Comparison of ENCODE assay signal across 24 cellular contexts in genomic region chr4:188987011-188987410, GRCh38.
"Had no signal": no experiment of that assay in that cellular context is flagged by ENCODE, and none has a peak within 500 bp of the region (broad histone marks: within the 10 kb centered on the region; RNA-seq: fewer than 3 reads in every experiment).

No MANE protein-coding gene starts in this region.

- H2AFZ ChIP-seq: hepatocyte had no signal

- H3K4me3 ChIP-seq: body of pancreas, hepatocyte, left lung, lung, right atrium auricular region, spleen, testis, vagina had no signal

- H3K9me3 ChIP-seq: body of pancreas, testis, vagina had no signal

- H3K4me3 Mint-ChIP-seq: activated CD8-positive, alpha-beta T cell treated with anti-CD3 and anti-CD28 coated beads, Interleukin-2, amount 10 ng/mL, durations not matched to agents 7 days and 5 days; activated naive CD4-positive, alpha-beta T cell treated with anti-CD3 and anti-CD28 coated beads, Interleukin-2, amount 50 U/mL, for 24 hours; activated T-helper 1 cell treated with anti-CD3 and anti-CD28 coated beads, Interleukin-12 subunit alpha, Interleukin-12 subunit beta, Interleukin-2, Interleukin-4 antibody, amounts not matched to agents 30 ng/mL and 10 ng/mL and 1 ng/mL, durations not matched to agents 14 hours and 24 hours and 36 hours; immature natural killer cell; mesothelial cell of epicardium; naive thymus-derived CD8-positive, alpha-beta T cell; type B pancreatic cell had no signal

- H3K27ac ChIP-seq: body of pancreas, hepatocyte, left lung, right atrium auricular region, spleen, testis, vagina had no signal

- H3K4me2 ChIP-seq: hepatocyte had no signal

- H3K4me1 Mint-ChIP-seq: activated naive CD4-positive, alpha-beta T cell treated with anti-CD3 and anti-CD28 coated beads, Interleukin-2, amount 50 U/mL, for 24 hours; immature natural killer cell; mesothelial cell of epicardium; naive thymus-derived CD8-positive, alpha-beta T cell had no signal

- H3K36me3 ChIP-seq: left lung, right atrium auricular region, spleen, vagina had no signal

- H3K27ac Mint-ChIP-seq: activated CD8-positive, alpha-beta T cell treated with anti-CD3 and anti-CD28 coated beads, Interleukin-2, amount 10 ng/mL, durations not matched to agents 7 days and 5 days; activated naive CD4-positive, alpha-beta T cell treated with anti-CD3 and anti-CD28 coated beads, Interleukin-2, amount 50 U/mL, for 24 hours; activated T-helper 1 cell treated with anti-CD3 and anti-CD28 coated beads, Interleukin-12 subunit alpha, Interleukin-12 subunit beta, Interleukin-2, Interleukin-4 antibody, amounts not matched to agents 30 ng/mL and 10 ng/mL and 1 ng/mL, durations not matched to agents 14 hours and 24 hours and 36 hours; immature natural killer cell; mesothelial cell of epicardium; naive thymus-derived CD8-positive, alpha-beta T cell; progenitor cell of endocrine pancreas; type B pancreatic cell had no signal

- H3K4me1 ChIP-seq: body of pancreas, left lung, right atrium auricular region, spleen, testis, vagina had no signal

- ATAC-seq: activated CD8-positive, alpha-beta T cell treated with anti-CD3 and anti-CD28 coated beads, Interleukin-2, amount 10 ng/mL, durations not matched to agents 7 days and 5 days; body of pancreas; left lung; naive thymus-derived CD8-positive, alpha-beta T cell had no signal

- DNase-seq: activated CD4-positive, alpha-beta T cell treated with anti-CD3 and anti-CD28 coated beads for 1 hour; activated CD4-positive, alpha-beta T cell treated with anti-CD3 and anti-CD28 coated beads, Interleukin-2, amount 50 U/mL, for 1 hour; activated CD8-positive, alpha-beta T cell treated with anti-CD3 and anti-CD28 coated beads, Interleukin-2, amount 10 ng/mL, durations not matched to agents 7 days and 5 days; activated gamma-delta T cell; anterior cingulate cortex; body of pancreas; erythroblast; glutamatergic neuron; immature natural killer cell; left lung; naive thymus-derived CD8-positive, alpha-beta T cell; spleen; stimulated activated CD4-positive, alpha-beta T cell treated with anti-CD3 and anti-CD28 coated beads, Interleukin-4, amount 100 ng/mL, for 1 hour; stimulated activated naive CD4-positive, alpha-beta T cell; testis had no signal

- H3K36me3 Mint-ChIP-seq: activated naive CD4-positive, alpha-beta T cell treated with anti-CD3 and anti-CD28 coated beads, Interleukin-2, amount 50 U/mL, for 24 hours; immature natural killer cell; mesothelial cell of epicardium; naive thymus-derived CD8-positive, alpha-beta T cell; type B pancreatic cell had no signal

- H3K27me3 ChIP-seq: body of pancreas, hepatocyte, left lung, right atrium auricular region, spleen, testis, vagina had no signal

- H3K79me2 ChIP-seq: hepatocyte had no signal

- H3K27me3 Mint-ChIP-seq: activated naive CD4-positive, alpha-beta T cell treated with anti-CD3 and anti-CD28 coated beads, Interleukin-2, amount 50 U/mL, for 24 hours; naive thymus-derived CD8-positive, alpha-beta T cell; progenitor cell of endocrine pancreas; type B pancreatic cell had no signal

- H3K9me3 Mint-ChIP-seq: type B pancreatic cell had no signal
